1 cellular context compared by ENCODE assay signal in genomic region chr17:65572186-65572580, GRCh38.
TF ChIP-seq lines count a peak whose summit lies in the region.

No MANE protein-coding gene starts in this region.

TF ChIP-seq in WTC11, 78 proteins besides CTCF, POLR2A, EP300 and RAD21:
- no peak for TF ChIP-seq IRF1 (CRISPR knock-in tag; IDR thresholded peaks at IDR 0.05)
- TF ChIP-seq SMAD4 (CRISPR knock-in tag; IDR thresholded peaks at IDR 0.05), result no peak
- TF ChIP-seq TEAD1 (CRISPR knock-in tag; IDR thresholded peaks at IDR 0.05), result no peak
- no peak for TF ChIP-seq ZNF425 (CRISPR knock-in tag; conservative IDR thresholded peaks at IDR 0.05)
- TF ChIP-seq CREB1 (CRISPR knock-in tag; IDR thresholded peaks at IDR 0.05), result no peak
- TF ChIP-seq ZBTB43 (CRISPR knock-in tag; IDR thresholded peaks at IDR 0.05), result no peak
- no peak for TF ChIP-seq PRRX2 (CRISPR knock-in tag; IDR thresholded peaks at IDR 0.05)
- TF ChIP-seq TP53 (CRISPR knock-in tag; IDR thresholded peaks at IDR 0.05), result no peak
- TF ChIP-seq MYBL2 (CRISPR knock-in tag; IDR thresholded peaks at IDR 0.05), result no peak
- TF ChIP-seq ZNF396 (CRISPR knock-in tag; IDR thresholded peaks at IDR 0.05; ENCODE audit: borderline replicate concordance), result no peak
- no peak for TF ChIP-seq ZNF671 (CRISPR knock-in tag; IDR thresholded peaks at IDR 0.05)
- no peak for TF ChIP-seq ZNF281 (CRISPR knock-in tag; IDR thresholded peaks at IDR 0.05)
- no peak for TF ChIP-seq ZSCAN18 (CRISPR knock-in tag; IDR thresholded peaks at IDR 0.05)
- no peak for TF ChIP-seq ZNF423 (CRISPR knock-in tag; IDR thresholded peaks at IDR 0.05)
- no peak for TF ChIP-seq JUN (CRISPR knock-in tag; IDR thresholded peaks at IDR 0.05)
- no peak for TF ChIP-seq FOXP4 (CRISPR knock-in tag; IDR thresholded peaks at IDR 0.05)
- TF ChIP-seq ZNF138 (CRISPR knock-in tag; conservative IDR thresholded peaks at IDR 0.05), result no peak
- no peak for TF ChIP-seq SMAD3 (CRISPR knock-in tag; IDR thresholded peaks at IDR 0.05; ENCODE audit: borderline replicate concordance)
TF ChIP-seq in WTC11: peak in this region for 0.
